In genomic region chr10:78729366-78729765, GRCh38 we compare ENCODE assay signal across 20 cellular contexts.
"Had no signal": no experiment of that assay in that cellular context is flagged by ENCODE, and none has a peak within 500 bp of the region (broad histone marks: within the 10 kb centered on the region; RNA-seq: fewer than 3 reads in every experiment).

No MANE protein-coding gene starts in this region.

- DNase-seq: activated B cell treated with CpG ODN at 0.5 μM for 24 hours; activated CD4-positive, alpha-beta T cell treated with anti-CD3 and anti-CD28 coated beads for 1 hour; activated CD4-positive, alpha-beta T cell treated with anti-CD3 and anti-CD28 coated beads, Interleukin-2, amount 10 ng/mL, durations not matched to agents 24 days and 14 days; activated CD4-positive, alpha-beta T cell treated with anti-CD3 and anti-CD28 coated beads, Interleukin-2, amount 50 U/mL, for 48 hours; activated CD8-positive, alpha-beta memory T cell treated with anti-CD3 and anti-CD28 coated beads, Interleukin-2, amount 10 ng/mL, durations not matched to agents 7 days and 5 days; activated effector memory CD4-positive, alpha-beta T cell treated with anti-CD3 and anti-CD28 coated beads, Interleukin-2, amount 50 U/mL, for 16 hours; activated naive CD4-positive, alpha-beta T cell treated with Interleukin-2 at 50 U/mL for 16 hours; activated naive CD8-positive, alpha-beta T cell treated with anti-CD3 and anti-CD28 coated beads, Interleukin-2, amount 50 U/mL, for 24 hours; activated T-cell treated with anti-CD3 and anti-CD28 coated beads, Interleukin-2, amount 50 U/mL, for 24 hours; amygdala; caudate nucleus; NCI-H1048; NCI-H146; NCI-H187 treated with DMSO at 0.1 percent for 48 hours; NCI-H2171; NCI-H2227 treated with DMSO at 0.1 percent for 48 hours; NCI-H526 treated with DMSO at 0.1 percent for 48 hours; NK-92 treated with Interleukin-12 subunit alpha and Interleukin-12 subunit beta, amount 100 ng/mL, for 24 hours; SHP77 treated with DMSO at 0.1 percent for 48 hours had no signal

- ATAC-seq: activated CD8-positive, alpha-beta memory T cell treated with anti-CD3 and anti-CD28 coated beads, Interleukin-2, amount 10 ng/mL, durations not matched to agents 7 days and 5 days; activated naive CD4-positive, alpha-beta T cell treated with anti-CD3 and anti-CD28 coated beads, Interleukin-2, amount 50 U/mL, for 72 hours; activated naive CD8-positive, alpha-beta T cell treated with anti-CD3 and anti-CD28 coated beads, Interleukin-2, amount 50 U/mL, for 24 hours had no signal
